Comparison of ENCODE assay signal across 32 cellular contexts in the genomic region with DNA sequence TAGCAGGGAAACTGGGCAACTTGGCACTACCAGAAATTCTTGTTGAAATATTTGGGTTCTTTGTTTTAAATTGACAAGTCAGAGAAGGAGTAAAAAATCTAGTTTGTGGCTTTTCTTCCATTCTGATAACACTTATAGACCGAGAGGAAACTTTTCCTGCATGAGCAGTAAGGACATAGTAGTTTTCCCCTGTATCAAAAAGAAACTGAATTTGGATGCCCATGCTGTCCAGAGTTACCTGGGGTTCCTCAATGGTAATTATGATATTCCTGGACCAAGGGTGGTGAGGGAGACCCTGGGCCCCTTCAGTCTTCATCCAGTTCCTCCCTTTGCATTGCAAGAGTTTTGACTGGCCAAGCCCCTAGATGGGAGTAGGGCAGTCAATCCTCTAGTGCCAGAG. TPM values are rescaled to one million over a fixed set of nuclear protein-coding genes. Genes with fewer than 3 reads are reported as not detected.
"Had no signal": no experiment of that assay in that cellular context is flagged by ENCODE, and none has a peak within 500 bp of the region (broad histone marks: within the 10 kb centered on the region; RNA-seq: fewer than 3 reads in every experiment).

No MANE protein-coding gene starts in this region.

- H3K4me3 ChIP-seq: neural progenitor cell, ovary, psoas muscle, skin epidermis, smooth muscle cell, spleen, suprapubic skin, testis, tibial artery, transverse colon, upper lobe of right lung, uterus had no signal

- H3K36me3 Mint-ChIP-seq: natural killer cell; neural progenitor cell; stimulated activated memory B cell treated with anti-CD40 and anti-IgM and Interleukin-4, amounts not matched to agents 10 μg/mL and 1 μg/mL and 100 μg/mL, for 72 hours; type B pancreatic cell had no signal

- H3K36me3 ChIP-seq: neural progenitor cell, ovary, spleen, suprapubic skin, tibial artery, transverse colon, upper lobe of right lung, uterus had no signal

- H3K9me3 Mint-ChIP-seq: type B pancreatic cell had no signal

- H3K9ac ChIP-seq: neural progenitor cell, parathyroid adenoma had no signal

- ATAC-seq: natural killer cell; psoas muscle; right cardiac atrium; sciatic nerve; stimulated activated memory B cell treated with anti-CD40 and anti-IgM and Interleukin-4, amounts not matched to agents 10 μg/mL and 1 μg/mL and 100 μg/mL, for 72 hours; stimulated activated naive CD8-positive, alpha-beta T cell treated with anti-CD3 and anti-CD28 coated beads, Interleukin-15, amount 100 ng/mL, for 72 hours; stimulated activated naive CD8-positive, alpha-beta T cell treated with anti-CD3 and anti-CD28 coated beads, Interleukin-15, Interleukin-2, amounts not matched to agents 100 U/mL and 50 U/mL, for 24 hours; upper lobe of right lung had no signal

- H3K4me1 Mint-ChIP-seq: natural killer cell; nephron; neural progenitor cell; stimulated activated naive CD8-positive, alpha-beta T cell treated with anti-CD3 and anti-CD28 coated beads, Interleukin-15, amount 100 ng/mL, for 72 hours had no signal

- H3K4me1 ChIP-seq: neural progenitor cell, parathyroid adenoma, psoas muscle, spleen, suprapubic skin, testis, upper lobe of right lung, uterus had no signal

- H3K27me3 Mint-ChIP-seq: progenitor cell of endocrine pancreas; stimulated activated memory B cell treated with anti-CD40 and anti-IgM and Interleukin-4, amounts not matched to agents 10 μg/mL and 1 μg/mL and 100 μg/mL, for 72 hours; stimulated activated naive CD8-positive, alpha-beta T cell treated with anti-CD3 and anti-CD28 coated beads, Interleukin-15, amount 100 ng/mL, for 72 hours; type B pancreatic cell had no signal

- H3K4me3 Mint-ChIP-seq: natural killer cell; nephron; neural progenitor cell; stimulated activated memory B cell treated with anti-CD40 and anti-IgM and Interleukin-4, amounts not matched to agents 10 μg/mL and 1 μg/mL and 100 μg/mL, for 72 hours; stimulated activated naive CD8-positive, alpha-beta T cell treated with anti-CD3 and anti-CD28 coated beads, Interleukin-15, amount 100 ng/mL, for 72 hours; type B pancreatic cell had no signal

- H3K79me2 ChIP-seq: parathyroid adenoma had no signal

- H3K27ac Mint-ChIP-seq: natural killer cell; nephron; neural progenitor cell; progenitor cell of endocrine pancreas; stimulated activated memory B cell treated with anti-CD40 and anti-IgM and Interleukin-4, amounts not matched to agents 10 μg/mL and 1 μg/mL and 100 μg/mL, for 72 hours; stimulated activated naive CD8-positive, alpha-beta T cell treated with anti-CD3 and anti-CD28 coated beads, Interleukin-15, amount 100 ng/mL, for 72 hours; type B pancreatic cell had no signal

- H3K4me2 ChIP-seq: neural progenitor cell, smooth muscle cell had no signal

- DNase-seq: natural killer cell; occipital lobe; ovary; posterior cingulate gyrus; psoas muscle; right cardiac atrium; spleen; stimulated activated CD4-positive, alpha-beta T cell treated with anti-CD3 and anti-CD28 coated beads, Interleukin-12 subunit alpha, Interleukin-12 subunit beta, amount 100 ng/mL, for 4 hours; stimulated activated CD4-positive, alpha-beta T cell treated with anti-CD3 and anti-CD28 coated beads, Interleukin-1b, Interleukin-23, amount 100 ng/mL, for 48 hours; stimulated activated CD4-positive, alpha-beta T cell treated with anti-CD3 and anti-CD28 coated beads, Interleukin-4, amount 100 ng/mL, for 1 hour; stimulated activated CD4-positive, alpha-beta T cell treated with anti-CD3 and anti-CD28 coated beads, Interleukin-4, amount 100 ng/mL, for 4 hours; stimulated activated CD8-positive, alpha-beta memory T cell treated with anti-CD3 and anti-CD28 coated beads, Interleukin-4, amount 100 ng/mL, for 48 hours; stimulated activated naive CD4-positive, alpha-beta T cell; stimulated activated naive CD8-positive, alpha-beta T cell treated with anti-CD3 and anti-CD28 coated beads, Interleukin-15, amount 100 ng/mL, for 72 hours; stimulated activated naive CD8-positive, alpha-beta T cell treated with anti-CD3 and anti-CD28 coated beads, Interleukin-15, Interleukin-2, amounts not matched to agents 100 U/mL and 50 U/mL, for 24 hours; substantia nigra; testis; tibial artery; transverse colon; upper lobe of right lung; uterus had no signal

- H3K27ac ChIP-seq: neural progenitor cell, ovary, parathyroid adenoma, psoas muscle, spleen, suprapubic skin, testis, tibial artery, transverse colon, upper lobe of right lung, uterus had no signal

- H3K27me3 ChIP-seq: neural progenitor cell, ovary, spleen, suprapubic skin, testis, tibial artery, transverse colon, upper lobe of right lung, uterus had no signal

- H2AFZ ChIP-seq: neural progenitor cell, parathyroid adenoma had no signal

- H3K9me3 ChIP-seq: psoas muscle, suprapubic skin, testis, tibial artery, transverse colon, upper lobe of right lung, uterus had no signal

RNA-seq across cellular contexts. Expression of a gene that starts 19.9 kb away (rescaled TPM):
- polyA plus RNA-seq: smooth muscle cell had no signal

RNA-seq across cellular contexts. Expression of a gene that starts 37.4 kb away (rescaled TPM):
- total RNA-seq: natural killer cell had no signal
- polyA plus RNA-seq: neural cell had no signal
